8 cellular contexts compared by ENCODE assay signal in the genomic region with DNA sequence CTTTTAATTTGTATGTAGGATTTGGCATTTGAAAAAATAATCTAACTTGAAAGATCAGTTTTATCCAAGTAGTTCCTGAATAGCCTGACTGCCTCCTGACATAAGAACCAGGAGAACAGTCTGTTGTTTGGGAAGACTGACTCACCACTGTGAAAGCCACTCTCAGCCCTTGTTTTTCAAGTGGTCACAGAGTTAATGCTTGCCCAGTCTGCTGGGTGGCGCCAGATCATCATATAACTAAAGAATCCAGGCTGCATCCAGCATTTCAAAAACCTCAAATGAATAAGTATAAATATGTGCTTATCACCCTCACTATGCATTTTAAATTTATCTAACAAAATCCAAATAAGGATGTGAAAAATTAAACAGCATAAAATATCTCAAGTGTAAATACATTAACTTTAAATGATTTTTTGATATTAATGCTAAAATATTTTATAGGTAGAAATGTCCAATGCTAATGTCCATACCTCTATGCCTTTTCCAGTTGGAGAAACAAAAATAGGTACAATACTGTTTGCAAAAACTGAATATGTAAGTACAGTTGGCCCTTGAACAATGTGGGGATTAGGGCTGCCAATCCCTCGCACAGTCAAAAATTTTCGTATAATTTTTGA. TPM values are rescaled to one million over a fixed set of nuclear protein-coding genes. Genes with fewer than 3 reads are reported as not detected.
DNase-seq lines count a peak whose midpoint lies in the region; ATAC-seq and TF ChIP-seq lines count a peak whose summit lies in the region.

No MANE protein-coding gene starts in this region.

- no peak overlapping the region for H3K27ac ChIP-seq in HL-60 (replicated peaks)
- H3K27ac ChIP-seq in lower lobe of right lung = no peak overlapping the region

- H3K27ac Mint-ChIP-seq in activated T-helper 17 cell treated with anti-CD3 and anti-CD28 coated beads, Interleukin-2, amount 50 U/mL, for 72 hours = no peak overlapping the region

- peaks cover 3% of the 10 kb centered on the region for H3K27me3 Mint-ChIP-seq in activated T-helper 17 cell treated with anti-CD3 and anti-CD28 coated beads, Interleukin-2, amount 50 U/mL, for 72 hours

- TF ChIP-seq CTCF in HL-60 (IDR thresholded peaks at IDR 0.05; ENCODE audit: insufficient read depth, low read length) (peak; percentile 67), lower lobe of right lung (IDR thresholded peaks at IDR 0.05) (peak; percentile 27)

- H3K9me3 Mint-ChIP-seq in activated T-helper 17 cell treated with anti-CD3 and anti-CD28 coated beads, Interleukin-2, amount 50 U/mL, for 72 hours = no peaks in the 10 kb centered on the region

- intact Hi-C loops in lower lobe of right lung (cut with DNase I) = no loop called here

- ATAC-seq in lower lobe of right lung = peak; percentile 85 to 89
- ATAC-seq in activated T-helper 17 cell treated with anti-CD3 and anti-CD28 coated beads, Interleukin-2, amount 50 U/mL, for 72 hours (replicated peaks) = no peak
- ATAC-seq in activated CD4-positive, CD25-positive, alpha-beta regulatory T cell treated with anti-CD3 and anti-CD28 coated beads, Interleukin-2, amount 50 U/mL, for 24 hours = no peak

- H3K36me3 Mint-ChIP-seq in activated T-helper 17 cell treated with anti-CD3 and anti-CD28 coated beads, Interleukin-2, amount 50 U/mL, for 72 hours (ENCODE audit: low read depth) = no peaks in the 10 kb centered on the region

- no peaks in the 10 kb centered on the region for H3K36me3 ChIP-seq in lower lobe of right lung

- H3K4me1 ChIP-seq in lower lobe of right lung = no peaks in the 10 kb centered on the region

- H3K27me3 ChIP-seq in HL-60 (ENCODE audit: insufficient read depth, poor library complexity, severe bottlenecking) (no peaks in the 10 kb centered on the region), lower lobe of right lung (ENCODE audit: low read depth) (no peaks in the 10 kb centered on the region)

- DNase-seq in Daoy (ENCODE audit: low read depth) = peak; percentile 7
- peak; percentile 16 to 54 for DNase-seq in HL-60 (ENCODE audit: low read depth in 1 of 2, low spot score in 1 of 2)
- peak; percentile 29 to 61 for DNase-seq in NOMO-1 (lab: John Stamatoyannopoulos, UW; ENCODE audit: unreplicated experiment in 2 of 2)
- peak; percentile 32 for DNase-seq in dermis blood vessel endothelial cell
- no peak for DNase-seq in lower lobe of right lung
- DNase-seq in central memory CD4-positive, alpha-beta T cell = no peak

- no peaks in the 10 kb centered on the region for H3K9me3 ChIP-seq in lower lobe of right lung

- H3K4me3 ChIP-seq in HL-60 (replicated peaks; ENCODE audit: insufficient read depth, low read length) (no peak overlapping the region), lower lobe of right lung (no peak overlapping the region)

- no peak overlapping the region for H3K4me3 Mint-ChIP-seq in activated T-helper 17 cell treated with anti-CD3 and anti-CD28 coated beads, Interleukin-2, amount 50 U/mL, for 72 hours

- H3K4me1 Mint-ChIP-seq in activated T-helper 17 cell treated with anti-CD3 and anti-CD28 coated beads, Interleukin-2, amount 50 U/mL, for 72 hours = no peaks in the 10 kb centered on the region

RNA-seq across cellular contexts. Expression of gene ZBBX, which starts 26.9 kb away (rescaled TPM):
- total RNA-seq in Daoy (2014; rRNA removed; shearing (Covaris generic)) = not detected in 2 replicates
- total RNA-seq in dermis blood vessel endothelial cell (0.05 TPM in 1 of 2 replicates, not detected in the other), lower lobe of right lung (15.2 TPM)
- total RNA-seq in activated T-helper 17 cell treated with anti-CD3 and anti-CD28 coated beads, Interleukin-2, amount 50 U/mL, for 72 hours = not detected

Comparison
In these comparisons a context has a peak if more than half of its experiments do, and no peak if none do; other contexts are left out.
1. DNase-seq: peak in Daoy (single experiment), HL-60 (2 of 2), NOMO-1 (2 of 2) and dermis blood vessel endothelial cell (single experiment); none in lower lobe of right lung (single experiment) and central memory CD4-positive, alpha-beta T cell (single experiment).
2. ATAC-seq: peak in lower lobe of right lung (2 of 2); none in activated T-helper 17 cell treated with anti-CD3 and anti-CD28 coated beads, Interleukin-2, amount 50 U/mL, for 72 hours (single experiment) and activated CD4-positive, CD25-positive, alpha-beta regulatory T cell treated with anti-CD3 and anti-CD28 coated beads, Interleukin-2, amount 50 U/mL, for 24 hours (0 of 2).
3. RNA of gene ZBBX, which starts 26.9 kb away (total RNA-seq): 15.2 TPM in lower lobe of right lung (single experiment); not detected in Daoy, 0.05 TPM in dermis blood vessel endothelial cell and not detected in activated T-helper 17 cell treated with anti-CD3 and anti-CD28 coated beads, Interleukin-2, amount 50 U/mL, for 72 hours; every median in the first group is over 10 times any median in the second.